ENCODE assay signal across 25 cellular contexts in genomic region chr1:74430496-74430895, GRCh38.
"Had no signal": no experiment of that assay in that cellular context is flagged by ENCODE, and none has a peak within 500 bp of the region (broad histone marks: within the 10 kb centered on the region; RNA-seq: fewer than 3 reads in every experiment).

No MANE protein-coding gene starts in this region.

- H3K4me1 ChIP-seq: lower lobe of right lung, parathyroid adenoma, right lobe of liver, upper lobe of right lung had no signal

- H2AFZ ChIP-seq: parathyroid adenoma had no signal

- DNase-seq: hippocampal formation; kidney glomerular epithelial cell; left cardiac atrium; lower lobe of right lung; mammary epithelial cell; mesenchymal stem cell; naive thymus-derived CD8-positive, alpha-beta T cell; occipital lobe; right lobe of liver; stimulated activated CD4-positive, alpha-beta T cell treated with anti-CD3 and anti-CD28 coated beads, Interleukin-1b, Interleukin-23, amount 100 ng/mL, for 48 hours; stimulated activated CD4-positive, alpha-beta T cell treated with anti-CD3 and anti-CD28 coated beads, Interleukin-2, amount 100 ng/mL, for 48 hours; stimulated activated CD4-positive, alpha-beta T cell treated with anti-CD3 and anti-CD28 coated beads, Interleukin-4, amount 100 ng/mL, for 4 hours; stimulated activated CD8-positive, alpha-beta memory T cell treated with anti-CD3 and anti-CD28 coated beads, Interleukin-4, amount 100 ng/mL, for 48 hours; stimulated activated naive CD4-positive, alpha-beta T cell treated with Interleukin-2 at 50 U/mL for 16 hours; stimulated activated naive CD8-positive, alpha-beta T cell treated with anti-CD3 and anti-CD28 coated beads, Interleukin-15, amount 100 ng/mL, for 72 hours; testis; thyroid gland; trophoblast cell; upper lobe of right lung had no signal

- H3K4me3 ChIP-seq: lower lobe of right lung, right atrium auricular region, right lobe of liver, smooth muscle cell, testis, thyroid gland, upper lobe of right lung had no signal

- H3K36me3 ChIP-seq: lower lobe of right lung, neutrophil, right atrium auricular region, right lobe of liver, thyroid gland, upper lobe of right lung had no signal

- H3K9ac ChIP-seq: parathyroid adenoma had no signal

- ATAC-seq: left cardiac atrium; left lobe of liver; lower lobe of right lung; naive thymus-derived CD8-positive, alpha-beta T cell; right lobe of liver; stimulated activated memory B cell treated with anti-CD40 and anti-IgM and Interleukin-4, amounts not matched to agents 10 μg/mL and 1 μg/mL and 100 μg/mL, for 72 hours; stimulated activated naive CD8-positive, alpha-beta T cell treated with anti-CD3 and anti-CD28 coated beads, Interleukin-15, amount 100 ng/mL, for 72 hours; upper lobe of right lung had no signal

- H3K27ac ChIP-seq: lower lobe of right lung, neutrophil, parathyroid adenoma, right atrium auricular region, right lobe of liver, testis, thyroid gland, upper lobe of right lung had no signal

- H3K27me3 ChIP-seq: neutrophil, right atrium auricular region, right lobe of liver, testis, thyroid gland, upper lobe of right lung had no signal

- H3K9me3 ChIP-seq: lower lobe of right lung, neutrophil, right atrium auricular region, right lobe of liver, testis, thyroid gland, upper lobe of right lung had no signal

- H3K4me2 ChIP-seq: smooth muscle cell had no signal
